In the genomic region with DNA sequence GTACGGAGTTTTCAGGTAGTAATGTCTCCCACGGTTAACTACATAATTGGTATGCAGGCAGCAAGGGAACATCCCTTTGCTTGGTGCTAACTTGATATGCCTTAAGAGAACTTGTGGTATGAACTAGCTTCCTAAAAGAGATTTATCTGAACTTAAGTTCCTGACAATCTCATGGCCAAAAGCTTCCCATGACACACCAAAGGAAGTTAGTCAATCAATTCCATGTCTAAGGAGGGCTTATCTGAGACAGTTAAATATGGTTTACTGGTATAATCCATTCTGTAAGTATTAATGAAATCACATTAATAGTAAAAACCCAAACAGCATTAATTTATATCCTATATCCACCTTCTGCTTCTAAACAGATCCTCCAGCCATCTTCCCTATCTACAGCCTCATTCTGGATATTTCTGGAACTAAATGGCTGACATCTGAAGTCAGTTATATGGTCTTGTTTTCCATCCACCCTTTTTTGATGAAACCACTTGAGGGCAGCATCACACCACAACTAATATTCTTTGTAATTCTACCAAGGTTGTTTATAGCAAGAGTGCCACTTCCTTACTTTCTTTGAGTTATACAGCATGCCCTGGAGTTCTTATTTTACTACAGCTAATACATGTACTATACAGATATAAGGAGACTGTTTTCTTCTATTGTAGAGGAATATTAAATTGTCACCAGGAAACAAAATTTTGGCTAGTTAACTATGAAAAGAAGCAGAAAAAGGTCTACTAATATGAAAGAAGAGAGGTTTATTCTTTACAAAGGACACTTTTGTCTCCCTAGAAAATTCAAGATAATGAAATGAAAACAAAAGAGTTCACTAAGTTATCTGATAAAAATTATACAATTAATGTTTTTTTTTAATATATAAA, we compare ENCODE assay signal across 8 cellular contexts. TPM values are rescaled to one million over a fixed set of nuclear protein-coding genes. Genes with fewer than 3 reads are reported as not detected.
DNase-seq lines count a peak whose midpoint lies in the region; ATAC-seq and TF ChIP-seq lines count a peak whose summit lies in the region.

No MANE protein-coding gene starts in this region.

- H3K9ac ChIP-seq in adipocyte (ENCODE audit: low read length), result peak overlapping the region; percentile 49

- H3K79me2 ChIP-seq in OCI-LY7 (ENCODE audit: insufficient read depth, low read depth, low read length), result no peaks in the 10 kb centered on the region

- TF ChIP-seq POLR2A in sigmoid colon (IDR thresholded peaks at IDR 0.05), result no peak

- no peaks in the 10 kb centered on the region for H3K36me3 ChIP-seq in OCI-LY7 (ENCODE audit: insufficient read depth, low read length)
- H3K36me3 ChIP-seq in adipocyte (ENCODE audit: control insufficient read depth, insufficient read depth, low read length, severe bottlenecking), result no peaks in the 10 kb centered on the region
- no peaks in the 10 kb centered on the region for H3K36me3 ChIP-seq in left ventricle myocardium inferior
- no peaks in the 10 kb centered on the region for H3K36me3 ChIP-seq in sigmoid colon

- TF ChIP-seq EP300 in sigmoid colon (IDR thresholded peaks at IDR 0.05), result no peak

- POLR2A ChIA-PET in OCI-LY7 (lab: Charles Lee), result no interaction called here

- 91 to 94% methylated on average over 2 of the region's 2 CpGs for WGBS in sigmoid colon, 2 donors

- no peaks in the 10 kb centered on the region for H4K20me1 ChIP-seq in OCI-LY7 (ENCODE audit: insufficient read depth, low read length)

- no peaks in the 10 kb centered on the region for H3K9me2 ChIP-seq in OCI-LY7 (ENCODE audit: insufficient read depth, low read length)

- H3K9me3 ChIP-seq in OCI-LY7 (ENCODE audit: low read length) (no peaks in the 10 kb centered on the region), adipocyte (ENCODE audit: control insufficient read depth, low read length) (no peaks in the 10 kb centered on the region), left ventricle myocardium inferior (replicated peaks) (no peaks in the 10 kb centered on the region), sigmoid colon (no peaks in the 10 kb centered on the region)

- peak; percentile 85 for TF ChIP-seq CTCF in OCI-LY7 (conservative IDR thresholded peaks at IDR 0.05; ENCODE audit: low read length)
- TF ChIP-seq CTCF in left ventricle myocardium inferior (IDR thresholded peaks at IDR 0.05; ENCODE audit: borderline replicate concordance), result peak; percentile 79
- TF ChIP-seq CTCF in sigmoid colon (IDR thresholded peaks at IDR 0.05), result peak; percentile 31 to 73 (median 62)

- H3K4me3 ChIP-seq in OCI-LY7 (ENCODE audit: low read depth, low read length, poor library complexity, severe bottlenecking), result no peak overlapping the region
- H3K4me3 ChIP-seq in adipocyte (ENCODE audit: low read length), result no peak overlapping the region
- H3K4me3 ChIP-seq in left ventricle myocardium inferior, result no peak overlapping the region
- no peak overlapping the region for H3K4me3 ChIP-seq in sigmoid colon

- H3K27me3 ChIP-seq in adipocyte (replicated peaks; ENCODE audit: control insufficient read depth, insufficient read depth, low read length), result no peaks in the 10 kb centered on the region
- H3K27me3 ChIP-seq in left ventricle myocardium inferior (ENCODE audit: low read depth), result no peaks in the 10 kb centered on the region
- no peaks in the 10 kb centered on the region for H3K27me3 ChIP-seq in sigmoid colon

- intact Hi-C loops in OCI-LY7 (cut with micrococcal nuclease; ENCODE audit: unreplicated experiment) (loop anchor here (1.0 to 2.0 kb wide), 3 partner anchors 215 to 601 kb away; no protein-coding TSS in a partner anchor), left ventricle myocardium inferior (cut with micrococcal nuclease) (loop anchor here (2.0 to 5.0 kb wide), 2 partner anchors 315 to 602 kb away; no protein-coding TSS in a partner anchor), sigmoid colon (cut with DNase I) (loop anchor here (1.0 to 10.0 kb wide), 5 partner anchors 137 to 602 kb away; a partner anchor contains a TSS)

- ATAC-seq in GM18867 (IDR thresholded peaks at IDR 0.05; ENCODE audit: unreplicated experiment), result peak; percentile 63
- no peak for ATAC-seq in GM21619 (IDR thresholded peaks at IDR 0.05; ENCODE audit: unreplicated experiment)

- DNase-seq in CD1c-positive myeloid dendritic cell (ENCODE audit: extremely low spot score) (peak; percentile 83), KG1 (lab: John Stamatoyannopoulos, UW) (peak; percentile 54), OCI-LY7 (ENCODE audit: low spot score) (peak; percentile 71), adipocyte (ENCODE audit: low read depth) (peak; percentile 90), left ventricle myocardium inferior (no peak), sigmoid colon (no peak)

- H3K4me2 ChIP-seq in OCI-LY7 (ENCODE audit: low read length), result no peak overlapping the region

- BruUV-seq in OCI-LY7 (replicated peaks; lab: Mats Ljungman, UMichigan), result no TSS peak

- CTCF ChIA-PET in OCI-LY7 (lab: Charles Lee; ENCODE audit: unreplicated experiment), result interaction anchor here (1.0 to 2.0 kb wide), 2 partner anchors 315 to 317 kb away, joined by 3 to 6 read pairs; no protein-coding TSS in a partner anchor

- H3K4me1 ChIP-seq in OCI-LY7 (ENCODE audit: insufficient read depth, low read length, poor library complexity, severe bottlenecking) (no peaks in the 10 kb centered on the region), adipocyte (ENCODE audit: control insufficient read depth, insufficient read depth, low read length) (peaks cover 3% of the 10 kb centered on the region), left ventricle myocardium inferior (peaks cover 6% of the 10 kb centered on the region), sigmoid colon (peaks cover 0 to 11% (median 1%) of the 10 kb centered on the region in 4 donors)

- no peak overlapping the region for H2AFZ ChIP-seq in OCI-LY7 (ENCODE audit: low read length)

- H3K27ac ChIP-seq in OCI-LY7 (ENCODE audit: low read depth, low read length, poor library complexity, severe bottlenecking), result no peak overlapping the region
- no peak overlapping the region for H3K27ac ChIP-seq in left ventricle myocardium inferior (replicated peaks)
- H3K27ac ChIP-seq in sigmoid colon, result peak overlapping the region in 1 of 4 donors; percentile 11

RNA-seq across cellular contexts. Expression of a gene that starts 34.7 kb away (rescaled TPM):
- total RNA-seq in OCI-LY7 (2014; rRNA removed; shearing (Covaris generic)), result not detected in 2 replicates
- total RNA-seq in OCI-LY7 (2022) (not detected in 2 replicates), left ventricle myocardium inferior (not detected), sigmoid colon (not detected)
- under 1 TPM in 1 of 3 donors, not detected in 2; 0.03 TPM for polyA plus RNA-seq in sigmoid colon

Comparison
In these comparisons a context has a peak if more than half of its experiments do, and no peak if none do; other contexts are left out.
1. DNase-seq: peak in CD1c-positive myeloid dendritic cell (single experiment), KG1 (single experiment), OCI-LY7 (single experiment) and adipocyte (single experiment); none in left ventricle myocardium inferior (single experiment) and sigmoid colon (single experiment).
2. Peak in every context shown above with its lines, with median percentiles within 50 percentile points of each other: CTCF ChIP-seq.